Comparison of ENCODE assay signal across 26 cellular contexts in the genomic region with DNA sequence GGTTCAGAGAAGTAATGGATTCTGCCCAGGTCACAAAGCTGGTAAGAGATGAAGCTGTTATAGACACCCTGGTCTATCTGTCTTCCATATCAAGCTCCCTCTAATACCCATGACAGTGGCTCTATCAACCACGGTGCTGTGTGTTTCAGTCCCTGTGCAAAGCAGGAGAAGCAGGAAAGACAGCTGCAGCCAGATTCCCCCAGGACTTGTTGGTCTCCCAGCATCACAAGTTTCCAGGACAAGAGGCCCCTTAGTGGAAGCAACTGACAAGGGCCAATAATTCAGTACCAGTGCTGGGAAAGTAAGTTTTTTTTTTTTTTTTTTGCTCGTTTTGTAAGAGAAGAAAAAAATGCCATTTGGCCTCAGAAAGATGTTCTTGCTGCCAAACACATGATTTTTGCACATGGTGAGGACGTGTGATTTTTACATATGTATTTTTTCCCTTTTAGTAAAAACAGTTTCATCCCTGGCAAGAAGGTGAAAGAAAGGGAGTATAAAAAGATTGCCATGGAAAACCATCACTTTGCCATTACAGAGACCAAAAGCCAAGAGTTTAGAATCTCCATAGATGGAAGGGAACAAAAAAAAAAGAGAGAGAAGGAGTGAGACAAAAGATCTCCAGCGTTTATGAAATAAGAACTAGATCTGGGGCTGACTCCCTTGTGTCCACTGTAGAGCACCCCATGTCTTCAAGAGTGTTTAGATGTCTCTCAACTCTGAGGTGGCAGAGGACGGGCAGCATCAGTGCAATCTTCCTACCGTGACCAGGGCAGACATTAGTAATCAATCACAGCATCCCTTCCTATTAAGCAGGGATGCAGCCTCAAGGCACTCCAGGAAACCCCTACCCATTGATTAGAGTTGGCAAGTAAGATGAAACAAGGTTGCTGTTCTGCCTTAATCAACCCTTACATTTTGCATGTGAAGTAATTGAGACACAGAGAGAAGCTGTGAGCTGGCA.
A peak's percentile ranks its signal among the peaks of the same experiment; 100 is the strongest.
DNase-seq lines count a peak whose midpoint lies in the region; ATAC-seq and TF ChIP-seq lines count a peak whose summit lies in the region.
"Had no signal": no experiment of that assay in that cellular context is flagged by ENCODE, and none has a peak within 500 bp of the region (broad histone marks: within the 10 kb centered on the region; RNA-seq: fewer than 3 reads in every experiment).

No MANE protein-coding gene starts in this region.

- CTCF ChIA-PET in activated naive CD4-positive, alpha-beta T cell treated with anti-CD3 and anti-CD28 coated beads, Interleukin-2, amount 10 ng/mL, durations not matched to agents 7 days and 5 days (lab: Charles Lee), result interaction anchor here (0.8 kb wide), 1 partner anchor 9 kb away, joined by 3 read pairs; no protein-coding TSS in a partner anchor

- H3K27ac Mint-ChIP-seq in nephron, result peak overlapping the region; percentile 8 to 70 (median 59)
- H3K27ac Mint-ChIP-seq in activated naive CD4-positive, alpha-beta T cell treated with anti-CD3 and anti-CD28 coated beads, Interleukin-2, amount 10 ng/mL, durations not matched to agents 7 days and 5 days, result no peak overlapping the region
- no peak overlapping the region for H3K27ac Mint-ChIP-seq in stimulated activated naive B cell treated with anti-CD40 and anti-IgM and Interleukin-4, amounts not matched to agents 10 μg/mL and 1 μg/mL and 100 μg/mL, for 72 hours
- H3K27ac Mint-ChIP-seq: activated CD8-positive, alpha-beta T cell treated with anti-CD3 and anti-CD28 coated beads, Interleukin-2, amount 10 ng/mL, durations not matched to agents 7 days and 5 days; memory B cell; neural progenitor cell had no signal

- no peaks in the 10 kb centered on the region for H3K36me3 ChIP-seq in brain microvascular endothelial cell (replicated peaks)
- H3K36me3 ChIP-seq: breast epithelium, neural progenitor cell, pancreas, transverse colon had no signal

- no peak for ATAC-seq in stimulated activated naive B cell treated with anti-CD40 and anti-IgM and Interleukin-4, amounts not matched to agents 10 μg/mL and 1 μg/mL and 100 μg/mL, for 72 hours (replicated peaks)
- ATAC-seq: activated CD8-positive, alpha-beta T cell treated with anti-CD3 and anti-CD28 coated beads, Interleukin-2, amount 10 ng/mL, durations not matched to agents 7 days and 5 days; HCT116; Panc1; pancreas had no signal

- TF ChIP-seq CTCF in fibroblast of the aortic adventitia (IDR thresholded peaks at IDR 0.05; ENCODE audit: insufficient read depth, low read length), result no peak
- TF ChIP-seq CTCF in nephron (IDR thresholded peaks at IDR 0.05; ENCODE audit: unreplicated experiment in 3 of 3), result no peak
- no peak for TF ChIP-seq CTCF in brain microvascular endothelial cell (IDR thresholded peaks at IDR 0.05; ENCODE audit: low read depth, low read length, missing control alignments)

- no peaks in the 10 kb centered on the region for H3K27me3 Mint-ChIP-seq in nephron (ENCODE audit: low read depth)
- peaks cover 15% of the 10 kb centered on the region for H3K27me3 Mint-ChIP-seq in activated naive CD4-positive, alpha-beta T cell treated with anti-CD3 and anti-CD28 coated beads, Interleukin-2, amount 10 ng/mL, durations not matched to agents 7 days and 5 days
- H3K27me3 Mint-ChIP-seq in stimulated activated naive B cell treated with anti-CD40 and anti-IgM and Interleukin-4, amounts not matched to agents 10 μg/mL and 1 μg/mL and 100 μg/mL, for 72 hours, result peaks cover 5 to 16% of the 10 kb centered on the region in 2 donors

- peaks cover 13% of the 10 kb centered on the region for H3K27me3 ChIP-seq in brain microvascular endothelial cell (replicated peaks)
- H3K27me3 ChIP-seq: breast epithelium, pancreas, transverse colon had no signal

- no peaks in the 10 kb centered on the region for H3K36me3 Mint-ChIP-seq in nephron (ENCODE audit: low read depth)
- H3K36me3 Mint-ChIP-seq in activated naive CD4-positive, alpha-beta T cell treated with anti-CD3 and anti-CD28 coated beads, Interleukin-2, amount 10 ng/mL, durations not matched to agents 7 days and 5 days, result no peaks in the 10 kb centered on the region
- H3K36me3 Mint-ChIP-seq in stimulated activated naive B cell treated with anti-CD40 and anti-IgM and Interleukin-4, amounts not matched to agents 10 μg/mL and 1 μg/mL and 100 μg/mL, for 72 hours, result no peaks in the 10 kb centered on the region
- H3K36me3 Mint-ChIP-seq: neural progenitor cell had no signal

- in situ Hi-C loops in brain microvascular endothelial cell (cut with HindIII; ENCODE audit: low pct_ligation_motif_present, low sequenced_read_pairs), result no loop called here

- H3K4me1 Mint-ChIP-seq in nephron, result peaks cover 22% of the 10 kb centered on the region
- no peaks in the 10 kb centered on the region for H3K4me1 Mint-ChIP-seq in activated naive CD4-positive, alpha-beta T cell treated with anti-CD3 and anti-CD28 coated beads, Interleukin-2, amount 10 ng/mL, durations not matched to agents 7 days and 5 days
- H3K4me1 Mint-ChIP-seq in stimulated activated naive B cell treated with anti-CD40 and anti-IgM and Interleukin-4, amounts not matched to agents 10 μg/mL and 1 μg/mL and 100 μg/mL, for 72 hours, result no peaks in the 10 kb centered on the region
- H3K4me1 Mint-ChIP-seq: memory B cell had no signal

- peaks cover 6% of the 10 kb centered on the region for H3K9me3 Mint-ChIP-seq in nephron
- no peaks in the 10 kb centered on the region for H3K9me3 Mint-ChIP-seq in activated naive CD4-positive, alpha-beta T cell treated with anti-CD3 and anti-CD28 coated beads, Interleukin-2, amount 10 ng/mL, durations not matched to agents 7 days and 5 days
- peaks cover 0 to 3% of the 10 kb centered on the region in 2 donors for H3K9me3 Mint-ChIP-seq in stimulated activated naive B cell treated with anti-CD40 and anti-IgM and Interleukin-4, amounts not matched to agents 10 μg/mL and 1 μg/mL and 100 μg/mL, for 72 hours
- H3K9me3 Mint-ChIP-seq: T-helper 2 cell treated with Interferon-gamma antibody and Interleukin-4, amounts not matched to agents 5 μg/mL and 100 μg/mL, for 36 hours had no signal

- H3K4me3 ChIP-seq in fibroblast of the aortic adventitia (ENCODE audit: low read depth, low read length), result no peak overlapping the region
- no peak overlapping the region for H3K4me3 ChIP-seq in brain microvascular endothelial cell (ENCODE audit: low read depth, low read length)
- H3K4me3 ChIP-seq: breast epithelium, neural progenitor cell, pancreas, transverse colon had no signal

- H3K27ac ChIP-seq in brain microvascular endothelial cell, result no peak overlapping the region
- H3K27ac ChIP-seq: 22Rv1, breast epithelium, epithelial cell of prostate, neural progenitor cell, pancreas, transverse colon had no signal

- no peak overlapping the region for H3K4me3 Mint-ChIP-seq in nephron
- no peak overlapping the region for H3K4me3 Mint-ChIP-seq in activated naive CD4-positive, alpha-beta T cell treated with anti-CD3 and anti-CD28 coated beads, Interleukin-2, amount 10 ng/mL, durations not matched to agents 7 days and 5 days
- H3K4me3 Mint-ChIP-seq in stimulated activated naive B cell treated with anti-CD40 and anti-IgM and Interleukin-4, amounts not matched to agents 10 μg/mL and 1 μg/mL and 100 μg/mL, for 72 hours, result no peak overlapping the region
- H3K4me3 Mint-ChIP-seq: activated CD8-positive, alpha-beta T cell treated with anti-CD3 and anti-CD28 coated beads, Interleukin-2, amount 10 ng/mL, durations not matched to agents 7 days and 5 days; memory B cell; neural progenitor cell; T-helper 2 cell treated with Interferon-gamma antibody and Interleukin-4, amounts not matched to agents 5 μg/mL and 100 μg/mL, for 36 hours had no signal

- DNase-seq in NCI-H2171 treated with DMSO at 0.1 percent for 48 hours (lab: John Stamatoyannopoulos, UW) (peak; percentile 20), NCI-H2171 (lab: John Stamatoyannopoulos, UW) (no peak), fibroblast of the aortic adventitia (ENCODE audit: low read depth) (peak; percentile 49), NCI-H128 (lab: John Stamatoyannopoulos, UW; ENCODE audit: unreplicated experiment) (no peak), brain microvascular endothelial cell (no peak)
- no peak for DNase-seq in activated naive CD4-positive, alpha-beta T cell treated with anti-CD3 and anti-CD28 coated beads, Interleukin-2, amount 10 ng/mL, durations not matched to agents 7 days and 5 days
- DNase-seq in stimulated activated naive B cell treated with anti-CD40 and anti-IgM and Interleukin-4, amounts not matched to agents 10 μg/mL and 1 μg/mL and 100 μg/mL, for 72 hours, result no peak
- DNase-seq: activated CD4-positive, alpha-beta T cell treated with anti-CD3 and anti-CD28 coated beads for 1 hour; activated CD8-positive, alpha-beta T cell treated with anti-CD3 and anti-CD28 coated beads, Interleukin-2, amount 10 ng/mL, durations not matched to agents 7 days and 5 days; activated naive CD4-positive, alpha-beta T cell treated with anti-CD3 and anti-CD28 coated beads, Interleukin-2, amount 50 U/mL, for 16 hours; effector CD8-positive, alpha-beta T cell; NCI-H1417; NCI-H2029 treated with DMSO at 0.1 percent for 48 hours; NCI-H748 treated with DMSO at 0.1 percent for 48 hours; pancreas; SIG-M5; transverse colon had no signal

Comparison
In these comparisons a context has a peak if more than half of its experiments do, and no peak if none do; other contexts are left out.
1. DNase-seq: peak in NCI-H2171 treated with DMSO at 0.1 percent for 48 hours (single experiment) and fibroblast of the aortic adventitia (single experiment); none in NCI-H2171 (single experiment), activated naive CD4-positive, alpha-beta T cell treated with anti-CD3 and anti-CD28 coated beads, Interleukin-2, amount 10 ng/mL, durations not matched to agents 7 days and 5 days (single experiment), stimulated activated naive B cell treated with anti-CD40 and anti-IgM and Interleukin-4, amounts not matched to agents 10 μg/mL and 1 μg/mL and 100 μg/mL, for 72 hours (single experiment), NCI-H128 (single experiment) and brain microvascular endothelial cell (single experiment).
2. H3K27ac Mint-ChIP-seq: peak in nephron (3 of 3); none in activated naive CD4-positive, alpha-beta T cell treated with anti-CD3 and anti-CD28 coated beads, Interleukin-2, amount 10 ng/mL, durations not matched to agents 7 days and 5 days (single experiment) and stimulated activated naive B cell treated with anti-CD40 and anti-IgM and Interleukin-4, amounts not matched to agents 10 μg/mL and 1 μg/mL and 100 μg/mL, for 72 hours (single experiment).